ENCODE assay signal across 11 cellular contexts in the genomic region with DNA sequence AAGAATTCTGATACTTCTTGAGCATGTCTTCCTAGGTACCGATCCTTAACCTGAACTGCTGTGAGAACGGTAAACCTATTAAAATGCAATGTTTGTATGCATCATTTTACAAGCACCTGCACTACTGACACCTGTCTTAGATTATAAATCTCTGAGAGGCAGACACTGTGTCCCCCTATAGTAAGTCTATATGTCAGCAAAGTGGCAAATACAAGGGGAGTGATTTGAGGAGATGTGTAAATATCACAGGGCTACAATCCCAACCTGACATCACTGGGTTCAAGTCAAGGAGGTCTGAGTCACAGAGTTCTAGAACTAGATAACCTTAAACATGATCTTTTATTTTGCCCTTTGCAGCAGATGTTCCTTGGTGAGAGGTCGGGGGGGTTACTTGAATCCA.
"Had no signal": no experiment of that assay in that cellular context is flagged by ENCODE, and none has a peak within 500 bp of the region (broad histone marks: within the 10 kb centered on the region; RNA-seq: fewer than 3 reads in every experiment).

No MANE protein-coding gene starts in this region.

- H3K9me3 ChIP-seq: ascending aorta, colonic mucosa, vagina had no signal

- H3K27ac ChIP-seq: colonic mucosa, vagina had no signal

- DNase-seq: activated CD4-positive, alpha-beta memory T cell treated with anti-CD3 and anti-CD28 coated beads, Interleukin-2, amount 10 ng/mL, durations not matched to agents 7 days and 5 days; activated naive CD8-positive, alpha-beta T cell treated with anti-CD3 and anti-CD28 coated beads, Interleukin-2, amount 50 U/mL, for 24 hours; activated T-cell treated with anti-CD3 and anti-CD28 coated beads, Interleukin-2, amount 50 U/mL, for 72 hours; colonic mucosa; effector CD8-positive, alpha-beta T cell; naive thymus-derived CD8-positive, alpha-beta T cell; nucleus accumbens; stimulated activated CD4-positive, alpha-beta T cell treated with anti-CD3 and anti-CD28 coated beads, Interleukin-15, amount 100 ng/mL, for 24 hours; T1000 had no signal

- H3K36me3 ChIP-seq: colonic mucosa, vagina had no signal

- H3K27me3 ChIP-seq: ascending aorta, colonic mucosa, vagina had no signal

- H3K4me1 ChIP-seq: colonic mucosa had no signal

- ATAC-seq: activated naive CD8-positive, alpha-beta T cell treated with anti-CD3 and anti-CD28 coated beads, Interleukin-2, amount 50 U/mL, for 24 hours; activated T-cell treated with anti-CD3 and anti-CD28 coated beads, Interleukin-2, amount 50 U/mL, for 72 hours; naive thymus-derived CD8-positive, alpha-beta T cell had no signal

- H3K4me3 ChIP-seq: ascending aorta, colonic mucosa, vagina had no signal
